8 cellular contexts compared by ENCODE assay signal in genomic region chr7:29684787-29685650, GRCh38.
DNase-seq lines count a peak whose midpoint lies in the region; ATAC-seq lines count a peak whose summit lies in the region.

No MANE protein-coding gene starts in this region.

- H3K4me1 ChIP-seq in ACC112 (ENCODE audit: control insufficient read depth, insufficient read depth, low read length, unreplicated experiment) (no peaks in the 10 kb centered on the region), endocrine pancreas (ENCODE audit: control insufficient read depth, insufficient read depth, low read length) (no peaks in the 10 kb centered on the region)

- H3K36me3 Mint-ChIP-seq in memory B cell: no peaks in the 10 kb centered on the region

- no peaks in the 10 kb centered on the region for H3K27me3 ChIP-seq in ACC112 (ENCODE audit: insufficient read depth, low read length)
- H3K27me3 ChIP-seq in endocrine pancreas (ENCODE audit: control insufficient read depth, insufficient read depth, low read length): no peaks in the 10 kb centered on the region

- peak overlapping the region; percentile 75 for H2AFZ ChIP-seq in ACC112 (ENCODE audit: low read length, unreplicated experiment)

- H3K27ac Mint-ChIP-seq in memory B cell: peak overlapping the region; percentile 87

- H3K27me3 Mint-ChIP-seq in memory B cell: peaks cover 1% of the 10 kb centered on the region

- peak overlapping the region; percentile 97 for H3K4me3 Mint-ChIP-seq in memory B cell

- H3K9me3 Mint-ChIP-seq in memory B cell: no peaks in the 10 kb centered on the region

- DNase-seq in NCI-H526 treated with DMSO at 0.1 percent for 48 hours (lab: John Stamatoyannopoulos, UW) (peak; percentile 54), memory B cell (ENCODE audit: low spot score in 2 of 2) (peak; percentile 46 to 58)
- DNase-seq in activated CD8-positive, alpha-beta memory T cell treated with anti-CD3 and anti-CD28 coated beads for 24 hours: peak; percentile 74
- DNase-seq in stimulated activated CD8-positive, alpha-beta memory T cell treated with anti-CD3 and anti-CD28 coated beads, Interleukin-12 subunit alpha, Interleukin-12 subunit beta, amount 100 ng/mL, for 4 hours (ENCODE audit: low read depth): peak; percentile 23

- ATAC-seq in GM18511 (IDR thresholded peaks at IDR 0.05; ENCODE audit: unreplicated experiment): peak; percentile 76
- peak; percentile 69 for ATAC-seq in HG03064 (IDR thresholded peaks at IDR 0.05; ENCODE audit: low read depth, unreplicated experiment)
- peak; percentile 74 for ATAC-seq in memory B cell (ENCODE audit: low read depth)

- peaks cover 6% of the 10 kb centered on the region for H3K4me1 Mint-ChIP-seq in memory B cell

- peak overlapping the region; percentile 92 for H3K4me3 ChIP-seq in ACC112 (ENCODE audit: low read depth, low read length)
- no peak overlapping the region for H3K4me3 ChIP-seq in endocrine pancreas (ENCODE audit: control insufficient read depth, insufficient read depth, low read length)

- H3K9me3 ChIP-seq in endocrine pancreas (ENCODE audit: control insufficient read depth, low read length): no peaks in the 10 kb centered on the region

- no peaks in the 10 kb centered on the region for H3K36me3 ChIP-seq in ACC112 (ENCODE audit: insufficient read depth, low read length)
- H3K36me3 ChIP-seq in endocrine pancreas (ENCODE audit: control insufficient read depth, insufficient read depth, low read length): no peaks in the 10 kb centered on the region

- peak overlapping the region; percentile 75 for H3K27ac ChIP-seq in ACC112 (ENCODE audit: low read depth, low read length)

- H3K9ac ChIP-seq in endocrine pancreas (ENCODE audit: control insufficient read depth, insufficient read depth, low read length): peak overlapping the region; percentile 19

- H3K79me2 ChIP-seq in ACC112 (ENCODE audit: control insufficient read depth, insufficient read depth, low read length, unreplicated experiment): peaks cover 7% of the 10 kb centered on the region

Comparison
In these comparisons a context has a peak if more than half of its experiments do, and no peak if none do; other contexts are left out.
1. DNase-seq: peak in every context shown above with its lines; median percentile 74 in activated CD8-positive, alpha-beta memory T cell treated with anti-CD3 and anti-CD28 coated beads for 24 hours; 54 in NCI-H526 treated with DMSO at 0.1 percent for 48 hours; 52 in memory B cell; 23 in stimulated activated CD8-positive, alpha-beta memory T cell treated with anti-CD3 and anti-CD28 coated beads, Interleukin-12 subunit alpha, Interleukin-12 subunit beta, amount 100 ng/mL, for 4 hours.